Comparison of ENCODE assay signal across 17 cellular contexts in the genomic region with DNA sequence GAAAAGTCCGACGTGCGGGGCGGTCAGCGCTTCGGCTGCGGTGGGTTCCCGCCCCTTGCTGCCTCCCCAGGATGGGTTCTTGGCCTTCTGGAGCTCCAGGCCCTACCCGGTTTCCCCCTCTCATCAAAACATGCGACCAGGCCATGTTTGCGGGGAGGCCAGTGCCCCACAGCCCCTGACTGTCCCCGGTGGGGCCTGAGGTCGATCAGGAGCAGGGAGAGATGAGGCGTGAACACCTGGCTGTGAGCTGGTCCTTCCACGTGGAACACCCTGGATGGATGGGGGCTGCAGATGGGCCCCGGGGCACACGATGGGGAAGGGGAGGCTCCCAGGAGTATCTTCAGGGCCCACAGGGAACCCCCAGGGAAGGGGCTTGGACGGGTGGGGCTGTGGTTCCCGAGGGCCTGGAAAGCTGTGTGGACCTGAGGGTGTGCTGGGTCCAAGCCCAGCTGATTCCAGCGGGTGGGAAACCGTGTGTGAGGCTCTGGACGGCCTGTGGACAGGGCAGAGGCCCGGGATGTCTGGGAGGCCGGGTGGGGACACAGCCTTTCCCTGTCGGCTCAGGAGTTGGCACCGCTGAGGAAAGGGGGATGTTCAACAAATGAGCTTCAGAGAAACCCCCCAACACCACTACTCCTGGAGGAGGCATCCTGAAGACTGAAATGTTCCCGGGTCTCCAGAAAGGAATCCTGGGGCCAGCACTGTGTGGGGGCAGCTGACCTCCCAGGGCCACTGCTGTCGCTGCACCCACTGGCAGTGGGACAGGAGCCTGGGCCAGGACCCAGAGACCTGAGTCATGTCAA.
DNase-seq lines count a peak whose midpoint lies in the region; ATAC-seq and TF ChIP-seq lines count a peak whose summit lies in the region.
"Had no signal": no experiment of that assay in that cellular context is flagged by ENCODE, and none has a peak within 500 bp of the region (broad histone marks: within the 10 kb centered on the region; RNA-seq: fewer than 3 reads in every experiment).

No MANE protein-coding gene starts in this region.

- ATAC-seq in activated CD4-positive, alpha-beta T cell treated with anti-CD3 and anti-CD28 coated beads for 36 hours, result no peak
- ATAC-seq: A549, HepG2 had no signal

- no peaks in the 10 kb centered on the region for H3K27me3 ChIP-seq in CD4-positive, alpha-beta memory T cell (ENCODE audit: insufficient read depth, low read length)
- no peaks in the 10 kb centered on the region for H3K27me3 ChIP-seq in colonic mucosa
- H3K27me3 ChIP-seq: cardiac muscle cell had no signal

- peak overlapping the region; percentile 43 for H3K27ac Mint-ChIP-seq in activated CD4-positive, alpha-beta T cell treated with anti-CD3 and anti-CD28 coated beads for 36 hours
- H3K27ac Mint-ChIP-seq in CD4-positive, alpha-beta memory T cell, result peak overlapping the region; percentile 85 to 99 (median 95)
- H3K27ac Mint-ChIP-seq in osteocyte (ENCODE audit: unreplicated experiment), result no peak overlapping the region
- H3K27ac Mint-ChIP-seq: progenitor cell of endocrine pancreas had no signal

- no peaks in the 10 kb centered on the region for H3K9me3 ChIP-seq in CD4-positive, alpha-beta memory T cell (ENCODE audit: control insufficient read depth in 1 of 2, low read length in 2 of 2)
- no peaks in the 10 kb centered on the region for H3K9me3 ChIP-seq in colonic mucosa

- peaks cover 85% of the 10 kb centered on the region for H3K4me1 ChIP-seq in CD4-positive, alpha-beta memory T cell (ENCODE audit: insufficient read depth, low read length)
- no peaks in the 10 kb centered on the region for H3K4me1 ChIP-seq in colonic mucosa
- H3K4me1 ChIP-seq: A549 had no signal

- H3K9me3 Mint-ChIP-seq in activated CD4-positive, alpha-beta T cell treated with anti-CD3 and anti-CD28 coated beads for 36 hours (ENCODE audit: low read depth), result peaks cover 2% of the 10 kb centered on the region
- H3K9me3 Mint-ChIP-seq in CD4-positive, alpha-beta memory T cell, result peaks cover 0 to 9% (median 6%) of the 10 kb centered on the region in 8 donors
- peaks cover 15% of the 10 kb centered on the region for H3K9me3 Mint-ChIP-seq in osteocyte (ENCODE audit: unreplicated experiment)

- peak overlapping the region in 1 of 2 donors; percentile 12 for H3K9ac ChIP-seq in colonic mucosa (ENCODE audit: low read depth in 2 of 2, low read length in 2 of 2)

- H3K4me3 Mint-ChIP-seq in activated CD4-positive, alpha-beta T cell treated with anti-CD3 and anti-CD28 coated beads for 36 hours, result no peak overlapping the region
- peak overlapping the region in 4 of 8 donors; percentile 20 to 85 (median 77) for H3K4me3 Mint-ChIP-seq in CD4-positive, alpha-beta memory T cell
- no peak overlapping the region for H3K4me3 Mint-ChIP-seq in osteocyte (ENCODE audit: unreplicated experiment)

- H3K4me3 ChIP-seq in CD4-positive, alpha-beta memory T cell (ENCODE audit: low read length in 2 of 2), result no peak overlapping the region
- H3K4me3 ChIP-seq in colonic mucosa, result no peak overlapping the region
- H3K4me3 ChIP-seq: A549, cardiac muscle cell had no signal

- H3K27me3 Mint-ChIP-seq in activated CD4-positive, alpha-beta T cell treated with anti-CD3 and anti-CD28 coated beads for 36 hours, result no peaks in the 10 kb centered on the region
- no peaks in the 10 kb centered on the region for H3K27me3 Mint-ChIP-seq in CD4-positive, alpha-beta memory T cell
- no peaks in the 10 kb centered on the region for H3K27me3 Mint-ChIP-seq in osteocyte (ENCODE audit: unreplicated experiment)
- H3K27me3 Mint-ChIP-seq: activated naive CD4-positive, alpha-beta T cell treated with anti-CD3 and anti-CD28 coated beads, Interleukin-2, amount 50 U/mL, for 24 hours had no signal

- peaks cover 68% of the 10 kb centered on the region for H3K4me1 Mint-ChIP-seq in activated CD4-positive, alpha-beta T cell treated with anti-CD3 and anti-CD28 coated beads for 36 hours
- H3K4me1 Mint-ChIP-seq in CD4-positive, alpha-beta memory T cell, result peaks cover 40 to 100% (median 71%) of the 10 kb centered on the region in 4 donors
- no peaks in the 10 kb centered on the region for H3K4me1 Mint-ChIP-seq in osteocyte (ENCODE audit: unreplicated experiment)

- no peaks in the 10 kb centered on the region for H3K36me3 ChIP-seq in CD4-positive, alpha-beta memory T cell (ENCODE audit: insufficient read depth, low read length)
- H3K36me3 ChIP-seq in colonic mucosa, result no peaks in the 10 kb centered on the region
- H3K36me3 ChIP-seq: cardiac muscle cell had no signal

- no peak for TF ChIP-seq CTCF in colonic mucosa (IDR thresholded peaks at IDR 0.05)
- TF ChIP-seq CTCF in osteocyte (IDR thresholded peaks at IDR 0.05), result no peak

- H3K27ac ChIP-seq in CD4-positive, alpha-beta memory T cell (ENCODE audit: low read depth, low read length), result peak overlapping the region; percentile 52
- H3K27ac ChIP-seq in colonic mucosa, result no peak overlapping the region
- H3K27ac ChIP-seq: A549, cardiac muscle cell had no signal

- intact Hi-C loops in activated CD4-positive, alpha-beta T cell treated with anti-CD3 and anti-CD28 coated beads for 36 hours (cut with DNase I, micrococcal nuclease), result no loop called here
- intact Hi-C loops in CD4-positive, alpha-beta memory T cell (cut with micrococcal nuclease), result no loop called here
- intact Hi-C loops in colonic mucosa (cut with DNase I), result no loop called here

- H3K36me3 Mint-ChIP-seq in activated CD4-positive, alpha-beta T cell treated with anti-CD3 and anti-CD28 coated beads for 36 hours (ENCODE audit: low read depth), result no peaks in the 10 kb centered on the region
- peaks cover 0 to 5% of the 10 kb centered on the region in 2 donors for H3K36me3 Mint-ChIP-seq in CD4-positive, alpha-beta memory T cell
- no peaks in the 10 kb centered on the region for H3K36me3 Mint-ChIP-seq in osteocyte (ENCODE audit: unreplicated experiment)

- no peak for DNase-seq in activated CD4-positive, alpha-beta T cell treated with anti-CD3 and anti-CD28 coated beads for 36 hours
- no peak for DNase-seq in activated CD4-positive, alpha-beta T cell treated with anti-CD3 and anti-CD28 coated beads, Interleukin-2, amount 50 U/mL, for 4 hours
- no peak for DNase-seq in CD4-positive, alpha-beta memory T cell
- peak; percentile 14 for DNase-seq in colonic mucosa
- DNase-seq in osteocyte (ENCODE audit: extremely low spot score, unreplicated experiment), result peak; percentile 84
- DNase-seq in T-helper 1 cell, result no peak
- DNase-seq in putamen (ENCODE audit: low spot score), result no peak
- DNase-seq in NCI-H1417 treated with DMSO at 0.1 percent for 48 hours (lab: John Stamatoyannopoulos, UW), result no peak
- DNase-seq: COR-L47; HCEC 1CT; RPMI8226; stimulated activated CD4-positive, alpha-beta T cell treated with anti-CD3 and anti-CD28 coated beads, Interleukin-12 subunit alpha, Interleukin-12 subunit beta, amount 100 ng/mL, for 4 hours had no signal

- CTCF ChIA-PET in activated CD4-positive, alpha-beta T cell treated with anti-CD3 and anti-CD28 coated beads for 36 hours (lab: Charles Lee), result interaction anchor here (0.9 kb wide), 1 partner anchor 29 kb away, joined by 4 read pairs; no protein-coding TSS in a partner anchor
- CTCF ChIA-PET in CD4-positive, alpha-beta memory T cell (lab: Charles Lee; ENCODE audit: partially characterized antibody), result interaction anchor here (2.5 to 3.1 kb wide), 2 partner anchors 171 to 315 kb away, joined by 6 to 10 read pairs; no protein-coding TSS in a partner anchor

- POLR2A ChIA-PET in activated CD4-positive, alpha-beta T cell treated with anti-CD3 and anti-CD28 coated beads for 36 hours (lab: Charles Lee), result no interaction called here
- POLR2A ChIA-PET in CD4-positive, alpha-beta memory T cell (lab: Charles Lee; ENCODE audit: partially characterized antibody), result interaction anchor here (1.0 to 2.2 kb wide), 3 partner anchors 9 to 856 kb away, joined by 3 to 7 read pairs (median 3); partner anchors contain the start of gene BTBD6

Comparison
In these comparisons a context has a peak if more than half of its experiments do, and no peak if none do; other contexts are left out.
1. DNase-seq: peak in colonic mucosa (single experiment) and osteocyte (single experiment); none in activated CD4-positive, alpha-beta T cell treated with anti-CD3 and anti-CD28 coated beads for 36 hours (single experiment), activated CD4-positive, alpha-beta T cell treated with anti-CD3 and anti-CD28 coated beads, Interleukin-2, amount 50 U/mL, for 4 hours (0 of 2), CD4-positive, alpha-beta memory T cell (0 of 5), T-helper 1 cell (0 of 5), putamen (single experiment) and NCI-H1417 treated with DMSO at 0.1 percent for 48 hours (single experiment).